23 cellular contexts compared by ENCODE assay signal in the genomic region with DNA sequence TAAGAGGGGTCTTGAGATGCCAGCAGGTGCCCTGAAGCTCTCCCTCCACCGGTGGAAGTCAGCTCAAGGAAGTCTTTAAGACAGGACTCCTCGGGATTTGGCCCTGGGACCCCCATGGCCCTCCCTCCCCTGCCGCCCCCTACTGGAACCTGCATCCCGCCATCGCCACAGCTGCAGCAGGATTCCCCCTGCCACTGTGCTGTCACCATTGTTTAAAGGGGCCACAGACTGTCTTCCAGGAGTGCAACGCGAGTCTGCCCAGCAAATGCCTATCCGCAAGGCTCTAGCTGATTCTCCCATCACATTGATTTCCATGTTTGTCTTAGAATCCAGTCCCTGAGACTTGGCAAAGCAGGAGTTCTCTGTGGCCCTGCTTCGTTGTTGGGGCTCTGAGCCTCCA.
DNase-seq lines count a peak whose midpoint lies in the region; ATAC-seq and TF ChIP-seq lines count a peak whose summit lies in the region.
"Had no signal": no experiment of that assay in that cellular context is flagged by ENCODE, and none has a peak within 500 bp of the region (broad histone marks: within the 10 kb centered on the region; RNA-seq: fewer than 3 reads in every experiment).

No MANE protein-coding gene starts in this region.

- H3K36me3 ChIP-seq in esophagus muscularis mucosa: no peaks in the 10 kb centered on the region
- H3K36me3 ChIP-seq: BE2C; BLaER1 treated with 17β-estradiol and CSF1 and Interleukin-3, amounts not matched to agents 10 nM and 100 nM; HAP-1 had no signal

- H3K27ac Mint-ChIP-seq in osteocyte (ENCODE audit: unreplicated experiment): no peak overlapping the region
- H3K27ac Mint-ChIP-seq in glutamatergic neuron (ENCODE audit: unreplicated experiment): no peak overlapping the region
- H3K27ac Mint-ChIP-seq: CD14-positive monocyte; CD4-positive, alpha-beta T cell; CD8-positive, alpha-beta memory T cell; HFFc6 had no signal

- DNase-seq in GM13977 (ENCODE audit: low spot score) (peak; percentile 6), esophagus muscularis mucosa (ENCODE audit: extremely low spot score) (peak; percentile 77), osteocyte (ENCODE audit: extremely low spot score, unreplicated experiment) (peak; percentile 51), glutamatergic neuron (no peak), NCI-H146 (lab: John Stamatoyannopoulos, UW) (no peak)
- DNase-seq: 8988T; ACHN; AML-193; BE2C; CD4-positive, alpha-beta T cell; CD8-positive, alpha-beta memory T cell; DMS 273 treated with DMSO at 0.1 percent for 48 hours; DMS79; EL; GDM1; GOT3; HFFc6 had no signal

- H3K27me3 ChIP-seq in esophagus muscularis mucosa: no peaks in the 10 kb centered on the region
- H3K27me3 ChIP-seq: BE2C; BLaER1 treated with 17β-estradiol and CSF1 and Interleukin-3, amounts not matched to agents 10 nM and 100 nM had no signal

- no peak overlapping the region for H3K27ac ChIP-seq in esophagus muscularis mucosa (replicated peaks in 1 of 4)
- H3K27ac ChIP-seq: A549; BLaER1 treated with 17β-estradiol and CSF1 and Interleukin-3, amounts not matched to agents 10 nM and 100 nM had no signal

- TF ChIP-seq CTCF in GM13977 (IDR thresholded peaks at IDR 0.05; ENCODE audit: extremely low read depth, insufficient read depth, missing control alignments) (no peak), esophagus muscularis mucosa (IDR thresholded peaks at IDR 0.05) (no peak), osteocyte (IDR thresholded peaks at IDR 0.05) (no peak), glutamatergic neuron (IDR thresholded peaks at IDR 0.05; ENCODE audit: partially characterized antibody, unreplicated experiment) (no peak)

- no peak for ATAC-seq in GM18517 (IDR thresholded peaks at IDR 0.05; ENCODE audit: unreplicated experiment)
- ATAC-seq: A549, GM12878 had no signal

- 77% methylated on average over 6 of the region's 9 CpGs for WGBS in esophagus muscularis mucosa

- no peaks in the 10 kb centered on the region for H3K9me3 ChIP-seq in esophagus muscularis mucosa
- H3K9me3 ChIP-seq: A549, BE2C, HAP-1 had no signal

- H3K27me3 Mint-ChIP-seq in osteocyte (ENCODE audit: unreplicated experiment) (no peaks in the 10 kb centered on the region), glutamatergic neuron (ENCODE audit: unreplicated experiment) (peaks cover 17% of the 10 kb centered on the region)
- H3K27me3 Mint-ChIP-seq: CD4-positive, alpha-beta T cell; CD8-positive, alpha-beta memory T cell had no signal

- H3K4me3 Mint-ChIP-seq in osteocyte (ENCODE audit: unreplicated experiment): no peak overlapping the region
- no peak overlapping the region for H3K4me3 Mint-ChIP-seq in glutamatergic neuron (ENCODE audit: unreplicated experiment)
- H3K4me3 Mint-ChIP-seq: CD14-positive monocyte; CD4-positive, alpha-beta T cell; CD8-positive, alpha-beta memory T cell; HFFc6 had no signal

- in situ Hi-C loops in GM13977 (cut with MboI; ENCODE audit: low pct_unique_long_range_greater_than_20kb, low sequenced_read_pairs, unreplicated experiment): no loop called here

- H3K4me3 ChIP-seq in esophagus muscularis mucosa: no peak overlapping the region
- H3K4me3 ChIP-seq: A549; BLaER1 treated with 17β-estradiol and CSF1 and Interleukin-3, amounts not matched to agents 10 nM and 100 nM; GM12878; HAP-1 had no signal

- TF ChIP-seq POLR2A in esophagus muscularis mucosa (IDR thresholded peaks at IDR 0.05; ENCODE audit: low read depth): no peak

- TF ChIP-seq EP300 in esophagus muscularis mucosa (IDR thresholded peaks at IDR 0.05): no peak

- H3K4me1 Mint-ChIP-seq in osteocyte (ENCODE audit: unreplicated experiment) (no peaks in the 10 kb centered on the region), glutamatergic neuron (ENCODE audit: low read depth, unreplicated experiment) (no peaks in the 10 kb centered on the region)
- H3K4me1 Mint-ChIP-seq: CD14-positive monocyte; CD8-positive, alpha-beta memory T cell had no signal

- intact Hi-C loops in esophagus muscularis mucosa (cut with DNase I): no loop called here

- H3K4me1 ChIP-seq in esophagus muscularis mucosa: no peaks in the 10 kb centered on the region
- H3K4me1 ChIP-seq: A549; BE2C; BLaER1 treated with 17β-estradiol and CSF1 and Interleukin-3, amounts not matched to agents 10 nM and 100 nM; HAP-1 had no signal

- peaks cover 36% of the 10 kb centered on the region for H3K9me3 Mint-ChIP-seq in osteocyte (ENCODE audit: unreplicated experiment)
- H3K9me3 Mint-ChIP-seq in glutamatergic neuron (ENCODE audit: unreplicated experiment): peaks cover 41% of the 10 kb centered on the region

- H3K36me3 Mint-ChIP-seq in osteocyte (ENCODE audit: unreplicated experiment): no peaks in the 10 kb centered on the region
- H3K36me3 Mint-ChIP-seq in glutamatergic neuron (ENCODE audit: unreplicated experiment): peaks cover 37% of the 10 kb centered on the region
- H3K36me3 Mint-ChIP-seq: CD14-positive monocyte had no signal

Comparison
In these comparisons a context has a peak if more than half of its experiments do, and no peak if none do; other contexts are left out.
1. DNase-seq: peak in GM13977 (single experiment), esophagus muscularis mucosa (single experiment) and osteocyte (single experiment); none in glutamatergic neuron (single experiment) and NCI-H146 (single experiment).